9 cellular contexts compared by ENCODE assay signal in the genomic region with DNA sequence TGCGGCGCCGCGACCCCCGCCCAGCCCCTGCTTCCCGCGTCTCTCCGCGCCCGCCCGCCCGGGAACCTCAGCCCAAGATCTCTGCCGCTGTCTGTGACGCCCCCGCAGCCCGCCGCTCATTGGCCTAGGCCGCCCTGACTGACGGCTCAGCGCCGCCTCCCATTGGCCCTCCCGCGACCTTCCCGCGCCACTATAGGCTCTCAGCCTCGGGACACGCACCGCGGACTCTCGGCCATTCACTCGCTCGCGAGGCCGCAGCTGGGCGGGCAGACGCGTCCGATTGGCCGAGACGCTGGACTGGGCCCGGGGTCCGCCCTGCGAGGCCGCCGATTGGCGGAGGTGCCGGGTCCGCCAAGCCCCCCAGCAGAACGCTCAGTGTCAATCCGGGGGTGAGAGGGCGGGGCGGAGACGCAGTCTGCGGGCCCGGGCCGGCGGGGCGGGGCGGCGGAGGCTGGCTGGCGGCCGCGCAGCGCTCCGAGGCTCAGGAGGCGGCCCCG.
DNase-seq lines count a peak whose midpoint lies in the region; ATAC-seq and FAIRE-seq lines count a peak whose summit lies in the region.
"Had no signal": no experiment of that assay in that cellular context is flagged by ENCODE, and none has a peak within 500 bp of the region (broad histone marks: within the 10 kb centered on the region; RNA-seq: fewer than 3 reads in every experiment).

PRKACA (minus strand) TSS at position 95 of the 497 bp plus-strand sequence. CDS start 215 bp downstream, outside the sequence.

- DNase-seq in AG20443 (ENCODE audit: low spot score) (peak; percentile 99), GM19238 (ENCODE audit: insufficient read length, low spot score) (peak; percentile 100), NCI-H510A (lab: John Stamatoyannopoulos, UW) (peak; percentile 97), cerebellar cortex (ENCODE audit: low spot score) (peak; percentile 98)
- peak; percentile 97 for DNase-seq in activated CD4-positive, CD25-positive, alpha-beta regulatory T cell treated with anti-CD3 and anti-CD28 coated beads, Interleukin-2, amount 50 U/mL, for 72 hours
- DNase-seq in stimulated activated CD4-positive, alpha-beta T cell treated with anti-CD3 and anti-CD28 coated beads, Interleukin-12 subunit alpha, Interleukin-12 subunit beta, amount 100 ng/mL, for 24 hours (ENCODE audit: low read depth in 2 of 2), result peak; percentile 95 to 97

- FAIRE-seq in islet of Langerhans (lab: Jason Lieb, UNC), result peak; percentile 5
- FAIRE-seq: colon had no signal

- peak; percentile 91 for ATAC-seq in HG03439 (IDR thresholded peaks at IDR 0.05; ENCODE audit: unreplicated experiment)

Comparison
In these comparisons a context has a peak if more than half of its experiments do, and no peak if none do; other contexts are left out.
1. Peak in every context shown above with its lines: DNase-seq and ATAC-seq.